In the genomic region with DNA sequence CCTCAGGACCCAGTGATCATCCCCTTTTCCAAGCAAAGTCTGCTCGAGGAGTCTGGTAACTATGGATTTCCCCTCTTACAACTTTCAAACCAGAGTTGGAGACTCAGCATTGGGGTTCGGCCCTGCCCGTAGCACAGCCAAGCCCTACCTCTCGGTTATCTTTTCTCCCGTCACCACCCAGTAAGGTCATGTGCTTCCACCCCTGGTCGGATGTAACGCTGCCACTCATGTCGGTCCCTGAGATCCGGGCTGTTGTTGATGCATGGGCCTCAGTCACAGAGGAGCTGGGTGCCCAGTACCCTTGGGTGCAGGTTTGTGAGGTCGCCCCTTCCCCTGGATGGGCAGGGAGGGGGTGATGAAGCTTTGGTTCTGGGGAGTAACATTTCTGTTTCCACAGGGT, we compare ENCODE assay signal across 12 cellular contexts. TPM values are rescaled to one million over a fixed set of nuclear protein-coding genes. Genes with fewer than 3 reads are reported as not detected.
DNase-seq lines count a peak whose midpoint lies in the region; ATAC-seq and TF ChIP-seq lines count a peak whose summit lies in the region.
"Had no signal": no experiment of that assay in that cellular context is flagged by ENCODE, and none has a peak within 500 bp of the region (broad histone marks: within the 10 kb centered on the region; RNA-seq: fewer than 3 reads in every experiment).

No MANE protein-coding gene starts in this region.

- H3K27ac ChIP-seq in left ventricle myocardium inferior (replicated peaks) (peak overlapping the region; percentile 98), mesodermal cell (ENCODE audit: low read depth, low read length, severe bottlenecking) (no peak overlapping the region), uterus (peak overlapping the region; percentile 84 to 88)

- no peaks in the 10 kb centered on the region for H3K9me3 Mint-ChIP-seq in brain

- H3K9me3 ChIP-seq in left ventricle myocardium inferior (replicated peaks) (no peaks in the 10 kb centered on the region), mesodermal cell (ENCODE audit: control insufficient read depth, low read length) (no peaks in the 10 kb centered on the region), uterus (no peaks in the 10 kb centered on the region)

- intact Hi-C loops in left ventricle myocardium inferior (cut with micrococcal nuclease) = no loop called here
- intact Hi-C loops in left cardiac atrium (cut with DNase I) = no loop called here
- intact Hi-C loops in uterus (cut with DNase I; ENCODE audit: low total_unique reads) = loop anchor here (10.0 kb wide), 1 partner anchor 57 kb away; no protein-coding TSS in a partner anchor

- TF ChIP-seq CTCF in left ventricle myocardium inferior (IDR thresholded peaks at IDR 0.05; ENCODE audit: borderline replicate concordance) (no peak), brain (conservative IDR thresholded peaks at IDR 0.05) (no peak), uterus (IDR thresholded peaks at IDR 0.05) (no peak)

- peaks cover 58% of the 10 kb centered on the region for H3K4me1 ChIP-seq in left ventricle myocardium inferior
- peaks cover 11% of the 10 kb centered on the region for H3K4me1 ChIP-seq in mesodermal cell (ENCODE audit: control insufficient read depth, insufficient read depth, low read length, poor library complexity, severe bottlenecking)
- peaks cover 0 to 17% of the 10 kb centered on the region in 2 donors for H3K4me1 ChIP-seq in uterus

- ATAC-seq in left cardiac atrium = no peak
- no peak for ATAC-seq in HG03460 (IDR thresholded peaks at IDR 0.05; ENCODE audit: unreplicated experiment)

- peaks cover 29% of the 10 kb centered on the region for H3K36me3 ChIP-seq in left ventricle myocardium inferior
- H3K36me3 ChIP-seq in mesodermal cell (ENCODE audit: control insufficient read depth, insufficient read depth, low read length) = peaks cover 22% of the 10 kb centered on the region
- no peaks in the 10 kb centered on the region for H3K36me3 ChIP-seq in uterus

- peaks cover 26% of the 10 kb centered on the region for H3K36me3 Mint-ChIP-seq in brain

- peaks cover 58% of the 10 kb centered on the region for H3K4me1 Mint-ChIP-seq in brain

- DNase-seq in left ventricle myocardium inferior (no peak), left cardiac atrium (no peak), uterus (no peak), dedifferentiated amniotic fluid mesenchymal stem cell (ENCODE audit: extremely low spot score) (no peak), UCSD-AML1 (lab: John Stamatoyannopoulos, UW; ENCODE audit: unreplicated experiment) (no peak)
- DNase-seq: GF-D8 had no signal

- peak overlapping the region; percentile 91 to 96 (median 95) for H3K4me3 Mint-ChIP-seq in brain

- 92 to 97% methylated on average over 8 to 10 of the region's 10 CpGs for WGBS in mesodermal cell (ENCODE audit: insufficient coverage in 2 of 2), 2 experiments

- peak overlapping the region; percentile 87 to 98 (median 95) for H3K27ac Mint-ChIP-seq in brain

- H3K27me3 ChIP-seq in left ventricle myocardium inferior (ENCODE audit: low read depth) (no peaks in the 10 kb centered on the region), uterus (no peaks in the 10 kb centered on the region)

- H3K4me3 ChIP-seq in left ventricle myocardium inferior (peak overlapping the region; percentile 88), mesodermal cell (ENCODE audit: extremely low read depth, insufficient read depth, low read length, poor library complexity, severe bottlenecking) (peak overlapping the region; percentile 73), uterus (peak overlapping the region; percentile 75 to 84)

- no peak for TF ChIP-seq POLR2A in uterus (IDR thresholded peaks at IDR 0.05)

- peaks cover 6% of the 10 kb centered on the region for H3K27me3 Mint-ChIP-seq in brain

RNA-seq across cellular contexts. Expression of gene GALT, which starts 1.2 kb away (rescaled TPM):
- total RNA-seq in left ventricle myocardium inferior (51.5 TPM), left cardiac atrium (10 to 100 TPM; 36.9 to 37.9 TPM), uterus (10 to 100 TPM in 3 of 4 donors, 1 to 10 TPM in 1; 4.4 to 82.9 (median 50.7) TPM)
- polyA plus RNA-seq in brain (ENCODE audit: insufficient read depth, low read depth, low replicate concordance) = 27.2 TPM
- polyA plus RNA-seq in mesodermal cell (2013, experiment 1 of 2) = 31.0 TPM
- 36.5 TPM for polyA plus RNA-seq in mesodermal cell (2013, experiment 2 of 2)

RNA-seq across cellular contexts. Expression of gene IL11RA, which starts 4.3 kb away (rescaled TPM):
- 56.5 TPM for total RNA-seq in left ventricle myocardium inferior
- total RNA-seq in left cardiac atrium = 10 to 100 TPM; 38.3 to 51.0 TPM
- 8.0 TPM for polyA plus RNA-seq in brain (ENCODE audit: insufficient read depth, low read depth, low replicate concordance)
- polyA plus RNA-seq in mesodermal cell (2013, experiment 1 of 2) = 32.0 TPM
- 22.0 TPM for polyA plus RNA-seq in mesodermal cell (2013, experiment 2 of 2)
- total RNA-seq in uterus = 100 to 1,000 TPM in 1 of 4 donors, 10 to 100 TPM in 2, 1 to 10 TPM in 1; 3.2 to 153 (median 49.9) TPM

RNA-seq across cellular contexts. Expression of gene SIGMAR1, which starts 10.1 kb away (rescaled TPM):
- total RNA-seq in left ventricle myocardium inferior = 20.0 TPM
- 10 to 100 TPM; 31.8 to 33.3 TPM for total RNA-seq in left cardiac atrium
- 81.1 TPM for polyA plus RNA-seq in brain (ENCODE audit: insufficient read depth, low read depth, low replicate concordance)
- 78.1 TPM for polyA plus RNA-seq in mesodermal cell (2013, experiment 1 of 2)
- 61.4 TPM for polyA plus RNA-seq in mesodermal cell (2013, experiment 2 of 2)
- total RNA-seq in uterus = 10 to 100 TPM; 34.1 to 55.2 (median 51.3) TPM

RNA-seq across cellular contexts. Expression of gene CCL27, which starts 14.8 kb away (rescaled TPM):
- total RNA-seq in left ventricle myocardium inferior = 0.41 TPM
- total RNA-seq in left cardiac atrium = not detected
- 1.4 TPM for polyA plus RNA-seq in brain (ENCODE audit: insufficient read depth, low read depth, low replicate concordance)
- polyA plus RNA-seq in mesodermal cell (2013, experiment 1 of 2) = not detected
- 0.51 TPM for polyA plus RNA-seq in mesodermal cell (2013, experiment 2 of 2)
- total RNA-seq in uterus = not detected
- total RNA-seq: dermis microvascular lymphatic vessel endothelial cell, M059J had no signal

RNA-seq across cellular contexts. Expression of gene ARID3C, which starts 18.8 kb away (rescaled TPM):
- total RNA-seq in left ventricle myocardium inferior (not detected), left cardiac atrium (not detected), uterus (under 1 TPM in 2 of 4 donors, not detected in 2; 0.35 to 0.82 TPM)
- polyA plus RNA-seq in brain (ENCODE audit: insufficient read depth, low read depth, low replicate concordance) = not detected
- polyA plus RNA-seq in mesodermal cell (2013, experiment 1 of 2) = not detected
- not detected for polyA plus RNA-seq in mesodermal cell (2013, experiment 2 of 2)
- total RNA-seq: dermis microvascular lymphatic vessel endothelial cell, M059J, ureter had no signal
